Comparison of ENCODE assay signal across 17 cellular contexts in genomic region chr19:3039125-3039524, GRCh38. TPM values are rescaled to one million over a fixed set of nuclear protein-coding genes. Genes with fewer than 3 reads are reported as not detected.
A peak's percentile ranks its signal among the peaks of the same experiment; 100 is the strongest.
DNase-seq lines count a peak whose midpoint lies in the region; ATAC-seq, FAIRE-seq and TF ChIP-seq lines count a peak whose summit lies in the region.
"Had no signal": no experiment of that assay in that cellular context is flagged by ENCODE, and none has a peak within 500 bp of the region (broad histone marks: within the 10 kb centered on the region; RNA-seq: fewer than 3 reads in every experiment).

No MANE protein-coding gene starts in this region.

- in situ Hi-C loops in IMR-90 (cut with MboI; ENCODE audit: low sequenced_read_pairs) = no loop called here

- H3K79me2 ChIP-seq in H1 (ENCODE audit: control insufficient read depth in 1 of 2, insufficient read depth in 2 of 2, low read length in 2 of 2) = no peaks in the 10 kb centered on the region

- POLR2A ChIA-PET in activated CD4-positive, alpha-beta T cell treated with anti-CD3 and anti-CD28 coated beads, Interleukin-2, amount 10 ng/mL, durations not matched to agents 7 days and 5 days (lab: Charles Lee) = no interaction called here
- POLR2A ChIA-PET in IMR-90 (lab: Charles Lee; ENCODE audit: unreplicated experiment) (no interaction called here), H1 (lab: Charles Lee; ENCODE audit: partially characterized antibody) (interaction anchor here (0.6 to 4.0 kb wide), 5 partner anchors 15 to 70 kb away, joined by 3 to 25 read pairs (median 3); partner anchors contain the start of gene TLE6)

- H4K5ac ChIP-seq in IMR-90 (ENCODE audit: low read depth, low read length) = no peak overlapping the region
- H4K5ac ChIP-seq in H1 (ENCODE audit: insufficient read length, low read depth, low read length) = no peak overlapping the region

- DNase-seq in activated CD4-positive, alpha-beta T cell treated with anti-CD3 and anti-CD28 coated beads, Interleukin-2, amount 10 ng/mL, durations not matched to agents 7 days and 5 days = no peak
- DNase-seq in activated CD4-positive, alpha-beta T cell treated with anti-CD3 and anti-CD28 coated beads, Interleukin-2, amount 50 U/mL, for 1 hour = no peak
- DNase-seq in IMR-90 (no peak), H1 (ENCODE audit: low read depth in 1 of 2, low spot score in 2 of 2) (no peak), sigmoid colon (peak; percentile 58), A172 (ENCODE audit: low spot score) (no peak)
- DNase-seq: 8988T, GF-D8, GM23248, HFFc6, NCI-H1930, NCI-H2171, NCI-H774 had no signal

- peaks cover 25% of the 10 kb centered on the region for H3K4me1 Mint-ChIP-seq in activated CD4-positive, alpha-beta T cell treated with anti-CD3 and anti-CD28 coated beads, Interleukin-2, amount 10 ng/mL, durations not matched to agents 7 days and 5 days

- H3K4me2 ChIP-seq in IMR-90 (ENCODE audit: low read depth, low read length) (no peak overlapping the region), H1 (ENCODE audit: insufficient read depth in 1 of 2, low read depth in 2 of 2, low read length in 2 of 2) (no peak overlapping the region)

- H2AK5ac ChIP-seq in IMR-90 (ENCODE audit: low read depth, low read length) (peak overlapping the region; percentile 3; the same call in 1 of the 2 replicates), H1 (ENCODE audit: low read depth, low read length) (peak overlapping the region; percentile 82; the same call in 1 of the 2 replicates)

- H3K4ac ChIP-seq in IMR-90 (ENCODE audit: low read depth, low read length) (no peak overlapping the region), H1 (replicated peaks; ENCODE audit: insufficient read length, low read depth, low read length) (no peak overlapping the region)

- H3K18ac ChIP-seq in IMR-90 (ENCODE audit: low read depth, low read length) = no peak overlapping the region
- no peak overlapping the region for H3K18ac ChIP-seq in H1 (ENCODE audit: extremely low read depth, low read length)

- H3K9me1 ChIP-seq in IMR-90 (ENCODE audit: insufficient read depth, low read length) = no peaks in the 10 kb centered on the region

- TF ChIP-seq POLR2A in IMR-90 (IDR thresholded peaks at IDR 0.05; ENCODE audit: low read depth, low read length) (no peak), H1 (IDR thresholded peaks at IDR 0.05; ENCODE audit: control extremely low read depth in 1 of 2, low read depth in 2 of 2, low read length in 2 of 2) (no peak), sigmoid colon (IDR thresholded peaks at IDR 0.05) (no peak)

- H4K20me1 ChIP-seq in IMR-90 (ENCODE audit: insufficient read depth, low read length) (no peaks in the 10 kb centered on the region), H1 (replicated peaks in 1 of 2; ENCODE audit: control insufficient read depth in 1 of 2, insufficient read depth in 2 of 2, low read length in 2 of 2) (peaks cover 0 to 2% of the 10 kb centered on the region in 2 experiments)

- peaks cover 0 to 3% of the 10 kb centered on the region in 2 experiments; a peak in 1 of 4 replicates for H3K79me1 ChIP-seq in IMR-90 (ENCODE audit: low read depth in 1 of 2, low read length in 2 of 2)
- no peaks in the 10 kb centered on the region for H3K79me1 ChIP-seq in H1 (ENCODE audit: low read depth, low read length)

- H2AFZ ChIP-seq in IMR-90 (replicated peaks; ENCODE audit: low read length, poor library complexity) = no peak overlapping the region
- H2AFZ ChIP-seq in H1 (ENCODE audit: low read length) = no peak overlapping the region
- H2AFZ ChIP-seq: GM23248 had no signal

- no peak for TF ChIP-seq CTCF in IMR-90 (conservative IDR thresholded peaks at IDR 0.05; ENCODE audit: low read depth, low read length)
- TF ChIP-seq CTCF in H1 (IDR thresholded peaks at IDR 0.05; ENCODE audit: control extremely low read depth in 1 of 3, insufficient read depth in 1 of 3, low read depth in 1 of 3, low read length in 3 of 3) = no peak
- no peak for TF ChIP-seq CTCF in sigmoid colon (IDR thresholded peaks at IDR 0.05)

- FAIRE-seq in H1 (lab: Jason Lieb, UNC) = no peak

- no peaks in the 10 kb centered on the region for H3K9me3 Mint-ChIP-seq in activated CD4-positive, alpha-beta T cell treated with anti-CD3 and anti-CD28 coated beads, Interleukin-2, amount 10 ng/mL, durations not matched to agents 7 days and 5 days
- H3K9me3 Mint-ChIP-seq: CD8-positive, alpha-beta T cell; HFFc6 had no signal

- H3K36me3 ChIP-seq in IMR-90 (ENCODE audit: control insufficient read depth, insufficient read depth, low read length) (no peaks in the 10 kb centered on the region), H1 (ENCODE audit: control insufficient read depth in 2 of 4, insufficient read depth in 4 of 4, low read length in 3 of 4) (no peaks in the 10 kb centered on the region), sigmoid colon (no peaks in the 10 kb centered on the region)

- H3K27me3 ChIP-seq in IMR-90 (ENCODE audit: control insufficient read depth, insufficient read depth, low read length) (peaks cover 2% of the 10 kb centered on the region; the same call in 1 of the 2 replicates), H1 (replicated peaks in 1 of 4; ENCODE audit: control insufficient read depth in 3 of 4, extremely low read depth in 1 of 4, insufficient read depth in 3 of 4, low read length in 3 of 4) (peaks cover 0 to 13% (median 8%) of the 10 kb centered on the region in 4 experiments; a peak in 4 of 7 replicates), sigmoid colon (no peaks in the 10 kb centered on the region)

- BruUV-seq in IMR-90 (replicated peaks; lab: Mats Ljungman, UMichigan) = no TSS peak

- H4K91ac ChIP-seq in IMR-90 (ENCODE audit: insufficient read depth, low read depth, low read length) (no peak overlapping the region), H1 (replicated peaks; ENCODE audit: insufficient read length, low read length) (no peak overlapping the region)

- H4K8ac ChIP-seq in IMR-90 (ENCODE audit: low read depth in 2 of 2, low read length in 2 of 2) (no peak overlapping the region), H1 (ENCODE audit: extremely low read depth, insufficient read depth, low read length) (no peak overlapping the region)

- H3K9ac ChIP-seq in IMR-90 (ENCODE audit: low read depth, low read length) (no peak overlapping the region), H1 (replicated peaks in 1 of 4; ENCODE audit: extremely low read depth in 1 of 4, low read depth in 3 of 4, low read length in 3 of 4) (peak overlapping the region in 1 of 4 experiments; percentile 10; a peak in 3 of 7 replicates)
- H3K9ac ChIP-seq: GM23248 had no signal

- no peaks in the 10 kb centered on the region for H3K9me3 ChIP-seq in IMR-90 (ENCODE audit: control insufficient read depth, insufficient read depth, low read length)
- H3K9me3 ChIP-seq in H1 (ENCODE audit: insufficient read depth in 2 of 2, low read depth in 1 of 2, low read length in 1 of 2) = no peaks in the 10 kb centered on the region
- H3K9me3 ChIP-seq in sigmoid colon = no peaks in the 10 kb centered on the region

- TF ChIP-seq EP300 in H1 (IDR thresholded peaks at IDR 0.05; ENCODE audit: borderline replicate concordance in 1 of 2, low read depth in 2 of 2, low read length in 2 of 2) (no peak), sigmoid colon (IDR thresholded peaks at IDR 0.05) (no peak)

- intact Hi-C loops in IMR-90 (cut with micrococcal nuclease) (no loop called here), sigmoid colon (cut with DNase I) (no loop called here)

- H3K56ac ChIP-seq in IMR-90 (ENCODE audit: extremely low read depth, insufficient read depth, low read length) = no peak overlapping the region
- H3K56ac ChIP-seq in H1 (replicated peaks; ENCODE audit: insufficient read length, low read depth, low read length) = no peak overlapping the region

- no peaks in the 10 kb centered on the region for H3K36me3 Mint-ChIP-seq in activated CD4-positive, alpha-beta T cell treated with anti-CD3 and anti-CD28 coated beads, Interleukin-2, amount 10 ng/mL, durations not matched to agents 7 days and 5 days (ENCODE audit: low read depth)
- H3K36me3 Mint-ChIP-seq: CD8-positive, alpha-beta T cell had no signal

- H2BK15ac ChIP-seq in IMR-90 (ENCODE audit: low read depth, low read length) = no peak overlapping the region
- no peak overlapping the region for H2BK15ac ChIP-seq in H1 (ENCODE audit: low read length)

- H2BK20ac ChIP-seq in IMR-90 (ENCODE audit: low read depth, low read length) (no peak overlapping the region), H1 (ENCODE audit: low read length) (no peak overlapping the region; the same call in 1 of the 2 replicates)

- H3K4me1 ChIP-seq in IMR-90 (ENCODE audit: control insufficient read depth, insufficient read depth, low read length) (peaks cover 13% of the 10 kb centered on the region), H1 (replicated peaks in 1 of 4; ENCODE audit: control insufficient read depth in 3 of 4, insufficient read depth in 4 of 4, low read length in 3 of 4) (peaks cover 0 to 22% (median 15%) of the 10 kb centered on the region in 4 experiments; a peak in 6 of 7 replicates), sigmoid colon (peaks cover 0 to 37% (median 33%) of the 10 kb centered on the region in 4 donors)

- peak overlapping the region; percentile 31 for H3K27ac Mint-ChIP-seq in activated CD4-positive, alpha-beta T cell treated with anti-CD3 and anti-CD28 coated beads, Interleukin-2, amount 10 ng/mL, durations not matched to agents 7 days and 5 days
- H3K27ac Mint-ChIP-seq: CD8-positive, alpha-beta T cell; HFFc6 had no signal

- dilution Hi-C loops in IMR-90 (cut with HindIII; ENCODE audit: low sequenced_read_pairs, unreplicated experiment) = no loop called here

- H3K4me3 ChIP-seq in IMR-90 (ENCODE audit: insufficient read depth, low read depth, low read length) (no peak overlapping the region), H1 (ENCODE audit: extremely low read depth in 1 of 4, insufficient read depth in 2 of 4, low read depth in 3 of 4, low read length in 4 of 4) (no peak overlapping the region), sigmoid colon (no peak overlapping the region)
- H3K4me3 ChIP-seq: GM23248 had no signal

- CTCF ChIA-PET in activated CD4-positive, alpha-beta T cell treated with anti-CD3 and anti-CD28 coated beads, Interleukin-2, amount 10 ng/mL, durations not matched to agents 7 days and 5 days (lab: Charles Lee) = interaction anchor here (0.6 to 1.1 kb wide), 7 partner anchors 13 to 101 kb away, joined by 3 to 5 read pairs (median 3); no protein-coding TSS in a partner anchor
- CTCF ChIA-PET in IMR-90 (lab: Yijun Ruan, JAX) (no interaction called here), H1 (lab: Charles Lee; ENCODE audit: partially characterized antibody) (interaction anchor here (0.6 to 6.3 kb wide), 15 partner anchors 8 to 575 kb away, joined by 3 to 36 read pairs (median 7); no protein-coding TSS in a partner anchor)

- WGBS in IMR-90 (ENCODE audit: extremely low coverage in 2 of 2, insufficient read length in 1 of 2), 2 experiments = 91% methylated on average over 4 of the region's 5 CpGs; no CpG with 5 or more reads in 1 of the 2 experiments
- 90% methylated on average over 5 of the region's 5 CpGs; no CpG with 5 or more reads in 1 of the 2 experiments for WGBS in H1 (ENCODE audit: extremely low coverage in 1 of 2, insufficient coverage in 1 of 2, insufficient read length in 1 of 2, insufficient replicate concordance in 2 of 2, low coverage in 1 of 2, low lambda C conversion rate in 2 of 2, missing lambda C conversion rate in 1 of 2), 2 experiments
- WGBS in sigmoid colon, 2 donors = 80 to 87% methylated on average over 5 of the region's 5 CpGs

- ATAC-seq in IMR-90 (ENCODE audit: low read depth) = no peak
- no peak for ATAC-seq in HG03139 (IDR thresholded peaks at IDR 0.05; ENCODE audit: unreplicated experiment)
- ATAC-seq in activated CD4-positive, CD25-positive, alpha-beta regulatory T cell treated with anti-CD3 and anti-CD28 coated beads, Interleukin-2, amount 50 U/mL, for 24 hours = no peak
- ATAC-seq: CD8-positive, alpha-beta T cell; Right ventricle myocardium inferior had no signal

- H3K27ac ChIP-seq in IMR-90 (ENCODE audit: insufficient read depth, low read length) (no peak overlapping the region), H1 (ENCODE audit: low read depth, low read length) (no peak overlapping the region), sigmoid colon (no peak overlapping the region)
- H3K27ac ChIP-seq: GM23248 had no signal

- no peak for TF ChIP-seq RAD21 in IMR-90 (IDR thresholded peaks at IDR 0.05; ENCODE audit: low read length)
- no peak for TF ChIP-seq RAD21 in H1 (IDR thresholded peaks at IDR 0.05 in 1 of 2, conservative IDR thresholded peaks at IDR 0.05 in 1 of 2; ENCODE audit: low read depth in 2 of 2, low read length in 2 of 2)

- peak overlapping the region; percentile 71; the same call in 1 of the 2 replicates for H2BK12ac ChIP-seq in H1 (ENCODE audit: low read depth, low read length)

- H2AK9ac ChIP-seq in IMR-90 (replicated peaks; ENCODE audit: low read depth, low read length, poor library complexity) = no peak overlapping the region

- no peak overlapping the region for H3K4me3 Mint-ChIP-seq in activated CD4-positive, alpha-beta T cell treated with anti-CD3 and anti-CD28 coated beads, Interleukin-2, amount 10 ng/mL, durations not matched to agents 7 days and 5 days
- H3K4me3 Mint-ChIP-seq: CD8-positive, alpha-beta T cell; HFFc6 had no signal

- H2BK5ac ChIP-seq in IMR-90 (ENCODE audit: low read depth, low read length, poor library complexity, severe bottlenecking) (no peak overlapping the region), H1 (ENCODE audit: low read depth, low read length) (no peak overlapping the region; the same call in 1 of the 2 replicates)

- H3K27me3 Mint-ChIP-seq in activated CD4-positive, alpha-beta T cell treated with anti-CD3 and anti-CD28 coated beads, Interleukin-2, amount 10 ng/mL, durations not matched to agents 7 days and 5 days = peaks cover 4% of the 10 kb centered on the region

- no peak overlapping the region for H2BK120ac ChIP-seq in IMR-90 (ENCODE audit: low read depth, low read length)
- H2BK120ac ChIP-seq in H1 (replicated peaks; ENCODE audit: low read depth, low read length) = no peak overlapping the region

- H3K23ac ChIP-seq in IMR-90 (ENCODE audit: low read depth, low read length) (no peak overlapping the region), H1 (ENCODE audit: insufficient read length) (no peak overlapping the region)

- H3K14ac ChIP-seq in IMR-90 (replicated peaks; ENCODE audit: low read depth, low read length) (no peak overlapping the region), H1 (ENCODE audit: insufficient read length) (no peak overlapping the region)

- H3K23me2 ChIP-seq in H1 (ENCODE audit: low read depth, low read length) = peaks cover 22% of the 10 kb centered on the region

RNA-seq across cellular contexts. Expression of gene TLE2, which starts 10.0 kb away (rescaled TPM):
- under 1 TPM; 0.99 to 1.00 TPM for total RNA-seq in activated CD4-positive, alpha-beta T cell treated with anti-CD3 and anti-CD28 coated beads, Interleukin-2, amount 10 ng/mL, durations not matched to agents 7 days and 5 days
- total RNA-seq in IMR-90 (2012; rRNA removed) (under 0.01 and 0.28 TPM in 2 replicates), sigmoid colon (10 to 100 TPM; 27.8 to 66.5 (median 47.3) TPM)
- polyA plus RNA-seq in IMR-90 (2012; rRNA removed) (0.41 and 0.72 TPM in 2 replicates), H1 (2011; rRNA removed) (8.0 and 12.7 TPM in 2 replicates), sigmoid colon (10 to 100 TPM; 10.9 to 20.9 (median 14.4) TPM)
- polyA plus RNA-seq in IMR-90 (2012; cell fraction: cytosol; rRNA removed) = 0.42 and 0.45 TPM in 2 replicates
- 3.8 and 3.9 TPM in 2 replicates for polyA plus RNA-seq in IMR-90 (2012; cell fraction: nucleus; rRNA removed; ENCODE audit: low replicate concordance)
- 11.5 and 12.5 TPM in 2 replicates for total RNA-seq in H1 (2021; fragmentation: NEBNext Ultra II Directional; extraction: Animal tissue kit (Norgen Biotek cat#: 25700))
- polyA plus RNA-seq in H1 (2011; cell fraction: cytosol; rRNA removed) = 8.4 TPM
- 24.8 TPM for polyA plus RNA-seq in H1 (2011; cell fraction: nucleus; rRNA removed)
- polyA plus RNA-seq in H1 (2012, experiment 1 of 2) = 7.6 to 12.3 TPM (median 10.7 TPM) in 4 replicates
- polyA plus RNA-seq in H1 (2012, experiment 2 of 2) = 8.3 TPM
- polyA plus RNA-seq in H1 (2013, experiment 1 of 2) = 19.4 TPM
- polyA plus RNA-seq in H1 (2013, experiment 2 of 2) = 19.1 TPM
- polyA minus RNA-seq in H1 (2011; rRNA and poly(A)+ RNA removed) = 2.6 and 3.4 TPM in 2 replicates
- polyA minus RNA-seq in H1 (2011; cell fraction: cytosol; rRNA and poly(A)+ RNA removed) = 6.7 TPM
- 6.8 TPM for polyA minus RNA-seq in H1 (2011; cell fraction: nucleus; rRNA and poly(A)+ RNA removed)
- 2.3 and 2.4 TPM in 2 replicates for total RNA-seq in A172 (2014; rRNA removed; shearing (Covaris generic))

RNA-seq across cellular contexts. Expression of gene TLE5, which starts 23.2 kb away (rescaled TPM):
- 100 to 1,000 TPM; 837 to 960 TPM for total RNA-seq in activated CD4-positive, alpha-beta T cell treated with anti-CD3 and anti-CD28 coated beads, Interleukin-2, amount 10 ng/mL, durations not matched to agents 7 days and 5 days
- total RNA-seq in IMR-90 (2012; rRNA removed) (119 and 121 TPM in 2 replicates), sigmoid colon (100 to 1,000 TPM; 581 to 711 (median 629) TPM)
- polyA plus RNA-seq in IMR-90 (2012; rRNA removed) (407 and 444 TPM in 2 replicates), H1 (2011; rRNA removed) (285 and 392 TPM in 2 replicates), sigmoid colon (100 to 1,000 TPM; 561 to 714 (median 581) TPM)
- polyA plus RNA-seq in IMR-90 (2012; cell fraction: cytosol; rRNA removed) = 218 and 593 TPM in 2 replicates
- polyA plus RNA-seq in IMR-90 (2012; cell fraction: nucleus; rRNA removed; ENCODE audit: low replicate concordance) = 457 and 800 TPM in 2 replicates
- 187 and 197 TPM in 2 replicates for total RNA-seq in H1 (2021; fragmentation: NEBNext Ultra II Directional; extraction: Animal tissue kit (Norgen Biotek cat#: 25700))
- polyA plus RNA-seq in H1 (2011; cell fraction: cytosol; rRNA removed) = 228 TPM
- 492 TPM for polyA plus RNA-seq in H1 (2011; cell fraction: nucleus; rRNA removed)
- polyA plus RNA-seq in H1 (2012, experiment 1 of 2) = 186 to 340 TPM (median 248 TPM) in 4 replicates
- 326 TPM for polyA plus RNA-seq in H1 (2012, experiment 2 of 2)
- polyA plus RNA-seq in H1 (2013, experiment 1 of 2) = 164 TPM
- 162 TPM for polyA plus RNA-seq in H1 (2013, experiment 2 of 2)
- polyA minus RNA-seq in H1 (2011; rRNA and poly(A)+ RNA removed) = 155 and 179 TPM in 2 replicates
- polyA minus RNA-seq in H1 (2011; cell fraction: cytosol; rRNA and poly(A)+ RNA removed) = 203 TPM
- 91.6 TPM for polyA minus RNA-seq in H1 (2011; cell fraction: nucleus; rRNA and poly(A)+ RNA removed)
- total RNA-seq in A172 (2014; rRNA removed; shearing (Covaris generic)) = 521 and 529 TPM in 2 replicates

RNA-seq across cellular contexts. Expression of gene GNA11, which starts 55.0 kb away (rescaled TPM):
- under 1 TPM; 0.79 to 0.87 TPM for total RNA-seq in activated CD4-positive, alpha-beta T cell treated with anti-CD3 and anti-CD28 coated beads, Interleukin-2, amount 10 ng/mL, durations not matched to agents 7 days and 5 days
- total RNA-seq in IMR-90 (2012; rRNA removed) (25.5 and 34.4 TPM in 2 replicates), sigmoid colon (10 to 100 TPM; 43.2 to 52.5 (median 45.4) TPM)
- polyA plus RNA-seq in IMR-90 (2012; rRNA removed) (33.3 and 44.5 TPM in 2 replicates), H1 (2011; rRNA removed) (6.2 and 13.6 TPM in 2 replicates), sigmoid colon (100 to 1,000 TPM in 2 of 3 donors, 10 to 100 TPM in 1; 90.1 to 151 (median 150) TPM)
- 29.2 and 50.1 TPM in 2 replicates for polyA plus RNA-seq in IMR-90 (2012; cell fraction: cytosol; rRNA removed)
- polyA plus RNA-seq in IMR-90 (2012; cell fraction: nucleus; rRNA removed; ENCODE audit: low replicate concordance) = 24.5 and 49.2 TPM in 2 replicates
- total RNA-seq in H1 (2021; fragmentation: NEBNext Ultra II Directional; extraction: Animal tissue kit (Norgen Biotek cat#: 25700)) = 19.9 and 21.1 TPM in 2 replicates
- 10.8 TPM for polyA plus RNA-seq in H1 (2011; cell fraction: cytosol; rRNA removed)
- 19.0 TPM for polyA plus RNA-seq in H1 (2011; cell fraction: nucleus; rRNA removed)
- polyA plus RNA-seq in H1 (2012, experiment 1 of 2) = 13.5 to 20.6 TPM (median 17.0 TPM) in 4 replicates
- 13.5 TPM for polyA plus RNA-seq in H1 (2012, experiment 2 of 2)
- polyA plus RNA-seq in H1 (2013, experiment 1 of 2) = 18.3 TPM
- polyA plus RNA-seq in H1 (2013, experiment 2 of 2) = 17.5 TPM
- polyA minus RNA-seq in H1 (2011; rRNA and poly(A)+ RNA removed) = 4.9 and 7.8 TPM in 2 replicates
- polyA minus RNA-seq in H1 (2011; cell fraction: cytosol; rRNA and poly(A)+ RNA removed) = 10.4 TPM
- polyA minus RNA-seq in H1 (2011; cell fraction: nucleus; rRNA and poly(A)+ RNA removed) = 6.6 TPM
- 97.7 and 98.4 TPM in 2 replicates for total RNA-seq in A172 (2014; rRNA removed; shearing (Covaris generic))

Comparison
In these comparisons a context has a peak if more than half of its experiments do, and no peak if none do; other contexts are left out.
1. RNA of gene GNA11, which starts 55.0 kb away (total RNA-seq): 97.7 to 98.4 TPM in A172, 43.2 to 52.5 TPM in sigmoid colon, 25.5 to 34.4 TPM in IMR-90 and 19.9 to 21.1 TPM in H1; 0.79 to 0.87 TPM in activated CD4-positive, alpha-beta T cell treated with anti-CD3 and anti-CD28 coated beads, Interleukin-2, amount 10 ng/mL, durations not matched to agents 7 days and 5 days; every median in the first group is over 10 times any median in the second.